11 cellular contexts compared by ENCODE assay signal in genomic region chr14:103031956-103032355, GRCh38. TPM values are rescaled to one million over a fixed set of nuclear protein-coding genes. Genes with fewer than 3 reads are reported as not detected.
A peak's percentile ranks its signal among the peaks of the same experiment; 100 is the strongest.
DNase-seq lines count a peak whose midpoint lies in the region; ATAC-seq and TF ChIP-seq lines count a peak whose summit lies in the region.
"Had no signal": no experiment of that assay in that cellular context is flagged by ENCODE, and none has a peak within 500 bp of the region (broad histone marks: within the 10 kb centered on the region; RNA-seq: fewer than 3 reads in every experiment).

No MANE protein-coding gene starts in this region.

- H3K27ac ChIP-seq in left ventricle myocardium inferior (replicated peaks) (no peak overlapping the region), SK-N-SH (ENCODE audit: low read depth in 2 of 2, low read length in 1 of 2) (peak overlapping the region in 1 of 2 experiments; percentile 88; a peak in 2 of 4 replicates), uterus (peak overlapping the region; percentile 68 to 69)

- no peak for TF ChIP-seq EP300 in SK-N-SH (IDR thresholded peaks at IDR 0.05; ENCODE audit: borderline replicate concordance in 1 of 2, low read depth in 1 of 2, low read length in 1 of 2)

- no peak overlapping the region for H3K4me2 ChIP-seq in SK-N-SH

- TF ChIP-seq RAD21 in SK-N-SH (IDR thresholded peaks at IDR 0.05; ENCODE audit: low read length), result no peak

- H3F3A ChIP-seq in SK-N-SH (replicated peaks; ENCODE audit: insufficient read depth), result peaks cover 16% of the 10 kb centered on the region

- H3K79me2 ChIP-seq in SK-N-SH (ENCODE audit: insufficient read depth), result peaks cover 100% of the 10 kb centered on the region

- H3K9me3 ChIP-seq in left ventricle myocardium inferior (replicated peaks) (no peaks in the 10 kb centered on the region), SK-N-SH (no peaks in the 10 kb centered on the region), uterus (no peaks in the 10 kb centered on the region)

- no peaks in the 10 kb centered on the region for H3K36me3 ChIP-seq in left ventricle myocardium inferior
- no peaks in the 10 kb centered on the region for H3K36me3 ChIP-seq in SK-N-SH (replicated peaks in 1 of 2; ENCODE audit: control insufficient read depth in 1 of 2, insufficient read depth in 2 of 2, low read length in 1 of 2)
- no peaks in the 10 kb centered on the region for H3K36me3 ChIP-seq in uterus

- intact Hi-C loops in left ventricle myocardium inferior (cut with micrococcal nuclease) (no loop called here), cardiac septum (cut with DNase I) (no loop called here), uterus (cut with DNase I; ENCODE audit: low total_unique reads) (no loop called here)

- H3K4me1 ChIP-seq in left ventricle myocardium inferior (peaks cover 39% of the 10 kb centered on the region), SK-N-SH (ENCODE audit: control insufficient read depth in 1 of 2, insufficient read depth in 2 of 2, low read depth in 1 of 2, low read length in 1 of 2) (peaks cover 0 to 18% of the 10 kb centered on the region in 2 experiments; a peak in 1 of 4 replicates), uterus (peaks cover 3 to 7% of the 10 kb centered on the region in 2 donors)

- CTCF ChIA-PET in SK-N-SH (lab: Yijun Ruan, JAX), result interaction anchor here (1.0 to 1.5 kb wide), 6 partner anchors 11 to 42 kb away, joined by 3 to 9 read pairs (median 4); no protein-coding TSS in a partner anchor

- H4K20me1 ChIP-seq in SK-N-SH (ENCODE audit: insufficient read depth), result peaks cover 96% of the 10 kb centered on the region

- POLR2A ChIA-PET in SK-N-SH (lab: Yijun Ruan, JAX), result no interaction called here

- H3K27me3 ChIP-seq in left ventricle myocardium inferior (ENCODE audit: low read depth) (no peaks in the 10 kb centered on the region), SK-N-SH (ENCODE audit: insufficient read depth) (no peaks in the 10 kb centered on the region), uterus (no peaks in the 10 kb centered on the region)

- H2AFZ ChIP-seq in SK-N-SH (ENCODE audit: low read depth), result no peak overlapping the region

- no peak for DNase-seq in left ventricle myocardium inferior
- DNase-seq in cardiac septum (ENCODE audit: low spot score), result no peak
- DNase-seq in SK-N-SH, result peak; percentile 64
- DNase-seq in iPS-NIHi7 (ENCODE audit: extremely low spot score), result peak; percentile 58
- DNase-seq in uterus, result no peak
- no peak for DNase-seq in UCSD-AML1 (lab: John Stamatoyannopoulos, UW; ENCODE audit: unreplicated experiment)
- DNase-seq in activated gamma-delta T cell (lab: John Stamatoyannopoulos, UW), result no peak
- DNase-seq: C1 segment of cervical spinal cord, mesenchymal stem cell, SIG-M5 had no signal

- no peak overlapping the region for H3K9ac ChIP-seq in SK-N-SH

- 86% methylated on average over 9 of the region's 9 CpGs for WGBS in SK-N-SH (ENCODE audit: low lambda C conversion rate)

- TF ChIP-seq CTCF in left ventricle myocardium inferior (IDR thresholded peaks at IDR 0.05; ENCODE audit: borderline replicate concordance) (peak; percentile 23), SK-N-SH (IDR thresholded peaks at IDR 0.05) (peak; percentile 23; the same call in 1 of the 2 replicates), uterus (IDR thresholded peaks at IDR 0.05) (no peak)

- H3K9me2 ChIP-seq in SK-N-SH, result no peaks in the 10 kb centered on the region

- no peak for TF ChIP-seq POLR2A in uterus (IDR thresholded peaks at IDR 0.05)

- no peak overlapping the region for H3K4me3 ChIP-seq in left ventricle myocardium inferior
- H3K4me3 ChIP-seq in SK-N-SH (ENCODE audit: low read depth in 2 of 2, low read length in 1 of 2), result no peak overlapping the region
- H3K4me3 ChIP-seq in uterus, result no peak overlapping the region

- no peak for ATAC-seq in GM18868 (IDR thresholded peaks at IDR 0.05; ENCODE audit: unreplicated experiment)

TF ChIP-seq in SK-N-SH, 30 proteins besides CTCF, POLR2A, EP300 and RAD21 (continues in another document):
- TF ChIP-seq, protein P1, sequence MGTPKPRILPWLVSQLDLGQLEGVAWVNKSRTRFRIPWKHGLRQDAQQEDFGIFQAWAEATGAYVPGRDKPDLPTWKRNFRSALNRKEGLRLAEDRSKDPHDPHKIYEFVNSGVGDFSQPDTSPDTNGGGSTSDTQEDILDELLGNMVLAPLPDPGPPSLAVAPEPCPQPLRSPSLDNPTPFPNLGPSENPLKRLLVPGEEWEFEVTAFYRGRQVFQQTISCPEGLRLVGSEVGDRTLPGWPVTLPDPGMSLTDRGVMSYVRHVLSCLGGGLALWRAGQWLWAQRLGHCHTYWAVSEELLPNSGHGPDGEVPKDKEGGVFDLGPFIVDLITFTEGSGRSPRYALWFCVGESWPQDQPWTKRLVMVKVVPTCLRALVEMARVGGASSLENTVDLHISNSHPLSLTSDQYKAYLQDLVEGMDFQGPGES (IDR thresholded peaks at IDR 0.05; ENCODE audit: low read depth, low read length), result no peak
- TF ChIP-seq RXRA (IDR thresholded peaks at IDR 0.05; ENCODE audit: borderline replicate concordance, low read depth) (no peak), GATA2 (CRISPR knock-in tag; IDR thresholded peaks at IDR 0.05) (no peak), EZH2phosphoT487 (IDR thresholded peaks at IDR 0.05; ENCODE audit: borderline replicate concordance, low read depth) (no peak), MAX (IDR thresholded peaks at IDR 0.05; ENCODE audit: low read depth) (no peak), JUND (IDR thresholded peaks at IDR 0.05) (no peak), TCF12 (IDR thresholded peaks at IDR 0.05) (no peak), RCOR1 (IDR thresholded peaks at IDR 0.05; ENCODE audit: low read length) (no peak), FOXJ3 (CRISPR knock-in tag; IDR thresholded peaks at IDR 0.05) (no peak), YY1 (IDR thresholded peaks at IDR 0.05; ENCODE audit: low read depth) (no peak), POLR2AphosphoS5 (IDR thresholded peaks at IDR 0.05; ENCODE audit: low read depth, low read length) (no peak)
- TF ChIP-seq, protein P2, sequence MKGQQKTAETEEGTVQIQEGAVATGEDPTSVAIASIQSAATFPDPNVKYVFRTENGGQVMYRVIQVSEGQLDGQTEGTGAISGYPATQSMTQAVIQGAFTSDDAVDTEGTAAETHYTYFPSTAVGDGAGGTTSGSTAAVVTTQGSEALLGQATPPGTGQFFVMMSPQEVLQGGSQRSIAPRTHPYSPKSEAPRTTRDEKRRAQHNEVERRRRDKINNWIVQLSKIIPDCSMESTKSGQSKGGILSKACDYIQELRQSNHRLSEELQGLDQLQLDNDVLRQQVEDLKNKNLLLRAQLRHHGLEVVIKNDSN (IDR thresholded peaks at IDR 0.05; ENCODE audit: borderline replicate concordance, low read depth), result no peak
- TF ChIP-seq, protein P3, sequence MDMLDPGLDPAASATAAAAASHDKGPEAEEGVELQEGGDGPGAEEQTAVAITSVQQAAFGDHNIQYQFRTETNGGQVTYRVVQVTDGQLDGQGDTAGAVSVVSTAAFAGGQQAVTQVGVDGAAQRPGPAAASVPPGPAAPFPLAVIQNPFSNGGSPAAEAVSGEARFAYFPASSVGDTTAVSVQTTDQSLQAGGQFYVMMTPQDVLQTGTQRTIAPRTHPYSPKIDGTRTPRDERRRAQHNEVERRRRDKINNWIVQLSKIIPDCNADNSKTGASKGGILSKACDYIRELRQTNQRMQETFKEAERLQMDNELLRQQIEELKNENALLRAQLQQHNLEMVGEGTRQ (IDR thresholded peaks at IDR 0.05; ENCODE audit: borderline replicate concordance, low read depth, low read length), result no peak
- TF ChIP-seq, protein P4, sequence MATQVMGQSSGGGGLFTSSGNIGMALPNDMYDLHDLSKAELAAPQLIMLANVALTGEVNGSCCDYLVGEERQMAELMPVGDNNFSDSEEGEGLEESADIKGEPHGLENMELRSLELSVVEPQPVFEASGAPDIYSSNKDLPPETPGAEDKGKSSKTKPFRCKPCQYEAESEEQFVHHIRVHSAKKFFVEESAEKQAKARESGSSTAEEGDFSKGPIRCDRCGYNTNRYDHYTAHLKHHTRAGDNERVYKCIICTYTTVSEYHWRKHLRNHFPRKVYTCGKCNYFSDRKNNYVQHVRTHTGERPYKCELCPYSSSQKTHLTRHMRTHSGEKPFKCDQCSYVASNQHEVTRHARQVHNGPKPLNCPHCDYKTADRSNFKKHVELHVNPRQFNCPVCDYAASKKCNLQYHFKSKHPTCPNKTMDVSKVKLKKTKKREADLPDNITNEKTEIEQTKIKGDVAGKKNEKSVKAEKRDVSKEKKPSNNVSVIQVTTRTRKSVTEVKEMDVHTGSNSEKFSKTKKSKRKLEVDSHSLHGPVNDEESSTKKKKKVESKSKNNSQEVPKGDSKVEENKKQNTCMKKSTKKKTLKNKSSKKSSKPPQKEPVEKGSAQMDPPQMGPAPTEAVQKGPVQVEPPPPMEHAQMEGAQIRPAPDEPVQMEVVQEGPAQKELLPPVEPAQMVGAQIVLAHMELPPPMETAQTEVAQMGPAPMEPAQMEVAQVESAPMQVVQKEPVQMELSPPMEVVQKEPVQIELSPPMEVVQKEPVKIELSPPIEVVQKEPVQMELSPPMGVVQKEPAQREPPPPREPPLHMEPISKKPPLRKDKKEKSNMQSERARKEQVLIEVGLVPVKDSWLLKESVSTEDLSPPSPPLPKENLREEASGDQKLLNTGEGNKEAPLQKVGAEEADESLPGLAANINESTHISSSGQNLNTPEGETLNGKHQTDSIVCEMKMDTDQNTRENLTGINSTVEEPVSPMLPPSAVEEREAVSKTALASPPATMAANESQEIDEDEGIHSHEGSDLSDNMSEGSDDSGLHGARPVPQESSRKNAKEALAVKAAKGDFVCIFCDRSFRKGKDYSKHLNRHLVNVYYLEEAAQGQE (IDR thresholded peaks at IDR 0.05; ENCODE audit: low read depth, low read length), result no peak

RNA-seq across cellular contexts. Expression of gene CDC42BPB, which starts 25.4 kb away (rescaled TPM):
- total RNA-seq in left ventricle myocardium inferior (67.1 TPM), cardiac septum (81.8 TPM), uterus (100 to 1,000 TPM in 2 of 4 donors, 10 to 100 TPM in 2; 80.6 to 157 (median 118) TPM)
- 59.7 and 61.6 TPM in 2 replicates for polyA plus RNA-seq in SK-N-SH (2012; rRNA removed)
- 30.0 and 41.9 TPM in 2 replicates for polyA plus RNA-seq in SK-N-SH (2012; cell fraction: cytosol; rRNA removed)
- 160 and 189 TPM in 2 replicates for polyA plus RNA-seq in SK-N-SH (2012; cell fraction: nucleus; rRNA removed)

RNA-seq across cellular contexts. Expression of gene LBHD2, which starts 52.1 kb away (rescaled TPM):
- not detected for total RNA-seq in left ventricle myocardium inferior
- total RNA-seq in cardiac septum, result not detected
- not detected in 2 replicates for polyA plus RNA-seq in SK-N-SH (2012; rRNA removed)
- not detected in 2 replicates for polyA plus RNA-seq in SK-N-SH (2012; cell fraction: cytosol; rRNA removed)
- not detected in 2 replicates for polyA plus RNA-seq in SK-N-SH (2012; cell fraction: nucleus; rRNA removed)
- total RNA-seq in uterus, result not detected

Comparison
In these comparisons a context has a peak if more than half of its experiments do, and no peak if none do; other contexts are left out.
1. DNase-seq: peak in SK-N-SH (single experiment) and iPS-NIHi7 (single experiment); none in left ventricle myocardium inferior (single experiment), cardiac septum (single experiment), uterus (0 of 2), UCSD-AML1 (single experiment) and activated gamma-delta T cell (single experiment).
2. CTCF ChIP-seq: peak in left ventricle myocardium inferior (single experiment) and SK-N-SH (single experiment); none in uterus (0 of 4).